Comparison of ENCODE assay signal across 34 cellular contexts in genomic region chr7:7481801-7482200, GRCh38. TPM values are rescaled to one million over a fixed set of nuclear protein-coding genes. Genes with fewer than 3 reads are reported as not detected.
A peak's percentile ranks its signal among the peaks of the same experiment; 100 is the strongest.
DNase-seq lines count a peak whose midpoint lies in the region; ATAC-seq, FAIRE-seq and TF ChIP-seq lines count a peak whose summit lies in the region.
"Had no signal": no experiment of that assay in that cellular context is flagged by ENCODE, and none has a peak within 500 bp of the region (broad histone marks: within the 10 kb centered on the region; RNA-seq: fewer than 3 reads in every experiment).

No MANE protein-coding gene starts in this region.

- FAIRE-seq in H54 (lab: Jason Lieb, UNC) = peak; percentile 57
- FAIRE-seq: A204.1, A549, D721Med had no signal

- 0 out of 2 replicates have a peak, but pooled peaks cover 6% of the 10 kb centered on the region for H3K9me3 ChIP-seq in SK-N-SH
- H3K9me3 ChIP-seq: BE2C, Caco-2 had no signal

- CTCF ChIA-PET in SK-N-SH (lab: Yijun Ruan, JAX) = no interaction called here

- no peak for TF ChIP-seq POLR2A in H54 (IDR thresholded peaks at IDR 0.05; ENCODE audit: low read depth, low read length)

- no peaks in the 10 kb centered on the region for H3K9me2 ChIP-seq in SK-N-SH

- no peak; the same call in 2 of the 3 replicates for ATAC-seq in SK-N-SH treated with all-trans-retinoic acid at 6 μM for 48 hours
- ATAC-seq: A549; CD8-positive, alpha-beta T cell had no signal

- POLR2A ChIA-PET in SK-N-SH (lab: Yijun Ruan, JAX) = no interaction called here

- no peaks in the 10 kb centered on the region; a peak in 2 of 4 replicates for H3K4me1 ChIP-seq in SK-N-SH (ENCODE audit: control insufficient read depth in 1 of 2, insufficient read depth in 2 of 2, low read depth in 1 of 2, low read length in 1 of 2)
- H3K4me1 ChIP-seq: A549, BE2C, BLaER1, Caco-2 had no signal

- peak in 1 of 2 experiments; percentile 54; a peak in 1 of 4 replicates for TF ChIP-seq EP300 in SK-N-SH (IDR thresholded peaks at IDR 0.05; ENCODE audit: borderline replicate concordance in 1 of 2, low read depth in 1 of 2, low read length in 1 of 2)

- TF ChIP-seq CTCF in SK-N-SH (IDR thresholded peaks at IDR 0.05) = no peak

- no peaks in the 10 kb centered on the region for H4K20me1 ChIP-seq in SK-N-SH (ENCODE audit: insufficient read depth)
- H4K20me1 ChIP-seq: BLaER1; BLaER1 treated with 17β-estradiol and CSF1 and Interleukin-3, amounts not matched to agents 10 nM and 100 nM had no signal

- no peak overlapping the region for H3K9ac ChIP-seq in SK-N-SH
- H3K9ac ChIP-seq: BLaER1; BLaER1 treated with 17β-estradiol and CSF1 and Interleukin-3, amounts not matched to agents 10 nM and 100 nM had no signal

- WGBS in SK-N-SH (ENCODE audit: low lambda C conversion rate) = 59% methylated on average over 2 of the region's 2 CpGs

- no peak for TF ChIP-seq RAD21 in SK-N-SH (IDR thresholded peaks at IDR 0.05; ENCODE audit: low read length)

- no peak overlapping the region for H2AFZ ChIP-seq in SK-N-SH (ENCODE audit: low read depth)

- DNase-seq in SK-N-SH = no peak
- no peak for DNase-seq in H54 (ENCODE audit: insufficient read length, low spot score)
- DNase-seq in dermis blood vessel endothelial cell = no peak
- DNase-seq: 8988T; ACHN; AML-193; BE2C; C1 segment of cervical spinal cord; Caco-2; Calu3; CD4-positive, alpha-beta memory T cell; CD4-positive, alpha-beta T cell; CD4-positive, CD25-positive, alpha-beta regulatory T cell; CD8-positive, alpha-beta memory T cell; CD8-positive, alpha-beta T cell; COR-L47; DMS 273 treated with DMSO at 0.1 percent for 48 hours; DMS153; DMS53; DMS79; DMS79 treated with DMSO at 0.1 percent for 48 hours; DND-41; EL had no signal

- no peak overlapping the region for H3K4me2 ChIP-seq in SK-N-SH
- H3K4me2 ChIP-seq: A549; BLaER1; BLaER1 treated with 17β-estradiol and CSF1 and Interleukin-3, amounts not matched to agents 10 nM and 100 nM had no signal

- H3K27me3 ChIP-seq in SK-N-SH (ENCODE audit: insufficient read depth) = no peaks in the 10 kb centered on the region
- H3K27me3 ChIP-seq: BE2C; BLaER1; BLaER1 treated with 17β-estradiol and CSF1 and Interleukin-3, amounts not matched to agents 10 nM and 100 nM had no signal

- H3F3A ChIP-seq in SK-N-SH (replicated peaks; ENCODE audit: insufficient read depth) = no peaks in the 10 kb centered on the region

- no peak overlapping the region for H3K27ac ChIP-seq in SK-N-SH (ENCODE audit: low read depth in 2 of 2, low read length in 1 of 2)
- H3K27ac ChIP-seq: 22Rv1; A549; BLaER1; BLaER1 treated with 17β-estradiol and CSF1 and Interleukin-3, amounts not matched to agents 10 nM and 100 nM; C4-2B had no signal

- no peak overlapping the region for H3K4me3 ChIP-seq in SK-N-SH (ENCODE audit: low read depth in 2 of 2, low read length in 1 of 2)
- H3K4me3 ChIP-seq: A549; BLaER1; BLaER1 treated with 17β-estradiol and CSF1 and Interleukin-3, amounts not matched to agents 10 nM and 100 nM had no signal

- H3K36me3 ChIP-seq in SK-N-SH (replicated peaks in 1 of 2; ENCODE audit: control insufficient read depth in 1 of 2, insufficient read depth in 2 of 2, low read length in 1 of 2) = no peaks in the 10 kb centered on the region
- H3K36me3 ChIP-seq: BE2C; BLaER1; BLaER1 treated with 17β-estradiol and CSF1 and Interleukin-3, amounts not matched to agents 10 nM and 100 nM had no signal

- H3K79me2 ChIP-seq in SK-N-SH (ENCODE audit: insufficient read depth) = no peaks in the 10 kb centered on the region

TF ChIP-seq in SK-N-SH treated with all-trans-retinoic acid at 6 μM for 48 hours, 23 proteins besides CTCF, POLR2A, EP300 and RAD21:
- no peak for TF ChIP-seq RARB (CRISPR knock-in tag; IDR thresholded peaks at IDR 0.05)
- TF ChIP-seq PPARA (CRISPR knock-in tag; IDR thresholded peaks at IDR 0.05; ENCODE audit: borderline replicate concordance) = no peak
- peak; percentile 66; the same call in 1 of the 2 replicates for TF ChIP-seq ZC3H10 (CRISPR knock-in tag; IDR thresholded peaks at IDR 0.05)
- TF ChIP-seq ZNF70 (CRISPR knock-in tag; IDR thresholded peaks at IDR 0.05) = no peak
- TF ChIP-seq OSR1 (CRISPR knock-in tag; IDR thresholded peaks at IDR 0.05) = no peak
- TF ChIP-seq CSDC2 (CRISPR knock-in tag; IDR thresholded peaks at IDR 0.05) = no peak

TF ChIP-seq in SK-N-SH, 30 proteins besides CTCF, POLR2A, EP300 and RAD21:
- TF ChIP-seq USF2 (IDR thresholded peaks at IDR 0.05; ENCODE audit: borderline replicate concordance, low read depth, low read length) = no peak
- no peak for TF ChIP-seq MAX (IDR thresholded peaks at IDR 0.05; ENCODE audit: low read depth)
- no peak for TF ChIP-seq USF1 (IDR thresholded peaks at IDR 0.05; ENCODE audit: borderline replicate concordance, low read depth)
- no peak for TF ChIP-seq GATA2 (CRISPR knock-in tag; IDR thresholded peaks at IDR 0.05)
- TF ChIP-seq FOXJ3 (CRISPR knock-in tag; IDR thresholded peaks at IDR 0.05) = no peak
- no peak for TF ChIP-seq RXRA (IDR thresholded peaks at IDR 0.05; ENCODE audit: borderline replicate concordance, low read depth)
- no peak for TF ChIP-seq TEAD4 (IDR thresholded peaks at IDR 0.05; ENCODE audit: borderline replicate concordance, insufficient read depth)
- no peak for TF ChIP-seq ELF1 (IDR thresholded peaks at IDR 0.05)
- no peak for TF ChIP-seq YY1 (IDR thresholded peaks at IDR 0.05; ENCODE audit: low read depth)
- TF ChIP-seq PBX3 (IDR thresholded peaks at IDR 0.05) = no peak

RNA-seq across cellular contexts. Expression of gene COL28A1, which starts 53.9 kb away (rescaled TPM):
- 0.08 TPM in 1 of 2 replicates, not detected in the other for polyA plus RNA-seq in SK-N-SH (2012; rRNA removed)
- polyA plus RNA-seq in SK-N-SH (2012; cell fraction: cytosol; rRNA removed) = 0.03 and 0.10 TPM in 2 replicates
- polyA plus RNA-seq in SK-N-SH (2012; cell fraction: nucleus; rRNA removed) = 0.21 and 0.23 TPM in 2 replicates
- 0.17 TPM in 1 of 2 replicates, not detected in the other for total RNA-seq in dermis blood vessel endothelial cell
- total RNA-seq: A172; CD8-positive, alpha-beta memory T cell; Daoy had no signal
- polyA plus RNA-seq: CD14-positive monocyte; CD4-positive, alpha-beta memory T cell; CD4-positive, CD25-positive, alpha-beta regulatory T cell; CD8-positive, alpha-beta memory T cell had no signal
